31 cellular contexts compared by ENCODE assay signal in genomic region chr1:59243978-59244377, GRCh38.
"Had no signal": no experiment of that assay in that cellular context is flagged by ENCODE, and none has a peak within 500 bp of the region (broad histone marks: within the 10 kb centered on the region; RNA-seq: fewer than 3 reads in every experiment).

No MANE protein-coding gene starts in this region.

- ATAC-seq: activated CD8-positive, alpha-beta T cell treated with anti-CD3 and anti-CD28 coated beads for 36 hours; activated naive CD8-positive, alpha-beta T cell treated with anti-CD3 and anti-CD28 coated beads, Interleukin-2, amount 50 U/mL, for 24 hours; activated T-cell treated with anti-CD3 and anti-CD28 coated beads, Interleukin-2, amount 50 U/mL, for 4 hours; activated T-cell treated with anti-CD3 and anti-CD28 coated beads, Interleukin-2, amount 50 U/mL, for 72 hours; activated T-helper 17 cell treated with anti-CD3 and anti-CD28 coated beads, Interleukin-2, amount 50 U/mL, for 72 hours; T-cell; T-helper 17 cell had no signal

- H3K4me3 ChIP-seq: ascending aorta, cardiac muscle cell had no signal

- H3K36me3 ChIP-seq: ascending aorta, cardiac muscle cell had no signal

- DNase-seq: activated B cell treated with CpG ODN at 0.5 μM for 24 hours; activated CD4-positive, alpha-beta memory T cell treated with anti-CD3 and anti-CD28 coated beads for 36 hours; activated CD4-positive, alpha-beta T cell treated with anti-CD3 and anti-CD28 coated beads for 4 hours; activated CD4-positive, alpha-beta T cell treated with anti-CD3 and anti-CD28 coated beads, Interleukin-2, amount 10 ng/mL, durations not matched to agents 24 days and 14 days; activated CD4-positive, alpha-beta T cell treated with anti-CD3 and anti-CD28 coated beads, Interleukin-2, amount 50 U/mL, for 1 hour; activated CD4-positive, alpha-beta T cell treated with anti-CD3 and anti-CD28 coated beads, Interleukin-2, amount 50 U/mL, for 4 hours; activated CD4-positive, CD25-positive, alpha-beta regulatory T cell treated with anti-CD3 and anti-CD28 coated beads, Interleukin-2, amount 50 U/mL, for 72 hours; activated CD8-positive, alpha-beta memory T cell treated with anti-CD3 and anti-CD28 coated beads, Interleukin-2, amount 50 U/mL, for 4 hours; activated CD8-positive, alpha-beta T cell treated with anti-CD3 and anti-CD28 coated beads for 36 hours; activated effector memory CD4-positive, alpha-beta T cell treated with anti-CD3 and anti-CD28 coated beads, Interleukin-2, amount 50 U/mL, for 16 hours; activated gamma-delta T cell treated with Interleukin-2 at 50 U/mL for 16 hours; activated naive CD4-positive, alpha-beta T cell; activated naive CD4-positive, alpha-beta T cell treated with anti-CD3 and anti-CD28 coated beads, Interleukin-2, amount 10 ng/mL, durations not matched to agents 7 days and 5 days; activated naive CD8-positive, alpha-beta T cell treated with anti-CD3 and anti-CD28 coated beads, Interleukin-2, amount 10 ng/mL, durations not matched to agents 7 days and 5 days; activated naive CD8-positive, alpha-beta T cell treated with anti-CD3 and anti-CD28 coated beads, Interleukin-2, amount 50 U/mL, for 24 hours; activated T-cell treated with anti-CD3 and anti-CD28 coated beads for 4 hours; activated T-cell treated with anti-CD3 and anti-CD28 coated beads, Interleukin-2, amount 50 U/mL, for 1 hour; activated T-cell treated with anti-CD3 and anti-CD28 coated beads, Interleukin-2, amount 50 U/mL, for 4 hours; activated T-cell treated with anti-CD3 and anti-CD28 coated beads, Interleukin-2, amount 50 U/mL, for 72 hours; amygdala; anterior cingulate cortex; caudate nucleus; cerebellar nuclear complex; T-cell; T-helper 17 cell had no signal

- H3K4me1 ChIP-seq: ascending aorta had no signal

- H3K27me3 ChIP-seq: ascending aorta, cardiac muscle cell had no signal

- FAIRE-seq: bronchial epithelial cell, TTC549 had no signal

- H3K27ac ChIP-seq: ascending aorta, cardiac muscle cell, VCaP had no signal
